Comparison of ENCODE assay signal across 20 cellular contexts in genomic region chrX:108307408-108308085, GRCh38.
DNase-seq lines count a peak whose midpoint lies in the region; ATAC-seq and TF ChIP-seq lines count a peak whose summit lies in the region.
"Had no signal": no experiment of that assay in that cellular context is flagged by ENCODE, and none has a peak within 500 bp of the region (broad histone marks: within the 10 kb centered on the region; RNA-seq: fewer than 3 reads in every experiment).

No MANE protein-coding gene starts in this region.

- intact Hi-C loops in esophagus muscularis mucosa (cut with DNase I) (loop anchor here (10.0 kb wide), 1 partner anchor 127 kb away; the partner anchor contains the start of genes COL4A5 and COL4A6), right lobe of liver (cut with DNase I) (no loop called here), adrenal gland (cut with DNase I) (no loop called here), vagina (cut with DNase I) (no loop called here)

- H3K36me3 ChIP-seq in esophagus muscularis mucosa: no peaks in the 10 kb centered on the region
- no peaks in the 10 kb centered on the region for H3K36me3 ChIP-seq in right lobe of liver
- H3K36me3 ChIP-seq in stomach smooth muscle (ENCODE audit: control insufficient read depth in 2 of 2, insufficient read depth in 2 of 2, low read length in 2 of 2): no peaks in the 10 kb centered on the region
- H3K36me3 ChIP-seq in adrenal gland (replicated peaks in 1 of 2): no peaks in the 10 kb centered on the region
- no peaks in the 10 kb centered on the region for H3K36me3 ChIP-seq in vagina
- H3K36me3 ChIP-seq: BLaER1 had no signal

- peak; percentile 12 for TF ChIP-seq EP300 in esophagus muscularis mucosa (IDR thresholded peaks at IDR 0.05)

- peak in 1 of 3 experiments; percentile 5 for TF ChIP-seq CTCF in esophagus muscularis mucosa (IDR thresholded peaks at IDR 0.05)
- TF ChIP-seq CTCF in right lobe of liver (IDR thresholded peaks at IDR 0.05): peak in 2 of 4 donors; percentile 9 to 17
- no peak for TF ChIP-seq CTCF in adrenal gland (IDR thresholded peaks at IDR 0.05)
- no peak for TF ChIP-seq CTCF in vagina (IDR thresholded peaks at IDR 0.05)

- ATAC-seq in right lobe of liver: peak; percentile 96 to 100 (median 97)
- ATAC-seq: stimulated activated naive CD8-positive, alpha-beta T cell treated with anti-CD3 and anti-CD28 coated beads, Interleukin-15, Interleukin-2, amounts not matched to agents 100 U/mL and 50 U/mL, for 24 hours had no signal

- H3K9me3 ChIP-seq in esophagus muscularis mucosa (no peaks in the 10 kb centered on the region), right lobe of liver (no peaks in the 10 kb centered on the region), stomach smooth muscle (ENCODE audit: control insufficient read depth in 2 of 2, low read length in 2 of 2) (no peaks in the 10 kb centered on the region), adrenal gland (replicated peaks in 1 of 3) (no peaks in the 10 kb centered on the region), vagina (no peaks in the 10 kb centered on the region)
- H3K9me3 ChIP-seq: BLaER1 had no signal

- 21% methylated on average over 4 of the region's 4 CpGs for WGBS in esophagus muscularis mucosa
- 40% methylated on average over 4 of the region's 4 CpGs for WGBS in right lobe of liver (ENCODE audit: insufficient coverage, low coverage, low lambda C conversion rate, missing lambda C conversion rate)
- WGBS in adrenal gland, 4 donors: 60 to 73% (median 70%) methylated on average over 4 of the region's 4 CpGs

- TF ChIP-seq POLR2A in esophagus muscularis mucosa (IDR thresholded peaks at IDR 0.05; ENCODE audit: low read depth) (no peak), right lobe of liver (IDR thresholded peaks at IDR 0.05) (no peak), adrenal gland (IDR thresholded peaks at IDR 0.05) (no peak), vagina (IDR thresholded peaks at IDR 0.05) (no peak)

- H3K9ac ChIP-seq in stomach smooth muscle (ENCODE audit: low read length in 2 of 2): no peak overlapping the region
- H3K9ac ChIP-seq: BLaER1 had no signal

- DNase-seq in NCI-H2029 treated with DMSO at 0.1 percent for 48 hours (lab: John Stamatoyannopoulos, UW): peak; percentile 3
- DNase-seq in NCI-H2029 (lab: John Stamatoyannopoulos, UW): no peak
- DNase-seq in esophagus muscularis mucosa (ENCODE audit: extremely low spot score): no peak
- peak; percentile 18 to 75 (median 72) for DNase-seq in right lobe of liver
- no peak for DNase-seq in stimulated activated CD4-positive, alpha-beta T cell treated with anti-CD3 and anti-CD28 coated beads, Interleukin-4, amount 100 ng/mL, for 1 hour
- DNase-seq in adrenal gland: no peak
- DNase-seq in vagina (ENCODE audit: extremely low spot score in 2 of 2): no peak
- DNase-seq: activated CD4-positive, alpha-beta T cell treated with anti-CD3 and anti-CD28 coated beads for 4 hours; caudate nucleus; H9; naive B cell; NCI-H1436 treated with DMSO at 0.1 percent for 48 hours; NCI-H345; NK-92 treated with Interleukin-12 subunit alpha and Interleukin-12 subunit beta, amount 100 ng/mL, for 24 hours; stimulated activated CD4-positive, alpha-beta T cell treated with anti-CD3 and anti-CD28 coated beads, Interleukin-2, amount 100 ng/mL, for 24 hours; stimulated activated naive CD8-positive, alpha-beta T cell treated with anti-CD3 and anti-CD28 coated beads, Interleukin-15, Interleukin-2, amounts not matched to agents 100 U/mL and 50 U/mL, for 24 hours had no signal

- peaks cover 3 to 63% (median 29%) of the 10 kb centered on the region in 4 donors for H3K4me1 ChIP-seq in esophagus muscularis mucosa
- no peaks in the 10 kb centered on the region for H3K4me1 ChIP-seq in right lobe of liver
- H3K4me1 ChIP-seq in stomach smooth muscle (ENCODE audit: control insufficient read depth, insufficient read depth, low read length): peaks cover 13% of the 10 kb centered on the region
- H3K4me1 ChIP-seq in adrenal gland (replicated peaks in 1 of 2): no peaks in the 10 kb centered on the region
- H3K4me1 ChIP-seq in vagina: no peaks in the 10 kb centered on the region

- no peaks in the 10 kb centered on the region for H3K27me3 ChIP-seq in esophagus muscularis mucosa
- H3K27me3 ChIP-seq in right lobe of liver: no peaks in the 10 kb centered on the region
- peaks cover 0 to 7% of the 10 kb centered on the region in 2 donors for H3K27me3 ChIP-seq in stomach smooth muscle (ENCODE audit: control insufficient read depth in 1 of 2, insufficient read depth in 2 of 2, low read length in 2 of 2)
- peaks cover 15% of the 10 kb centered on the region for H3K27me3 ChIP-seq in adrenal gland
- no peaks in the 10 kb centered on the region for H3K27me3 ChIP-seq in vagina

- H3K4me3 ChIP-seq in esophagus muscularis mucosa (no peak overlapping the region), right lobe of liver (no peak overlapping the region), stomach smooth muscle (ENCODE audit: low read length in 2 of 2) (no peak overlapping the region), adrenal gland (no peak overlapping the region), vagina (no peak overlapping the region)
- H3K4me3 ChIP-seq: BLaER1 had no signal

- H3K27ac ChIP-seq in esophagus muscularis mucosa (replicated peaks in 1 of 4) (peak overlapping the region; percentile 54 to 69 (median 62)), right lobe of liver (peak overlapping the region in 1 of 3 donors; percentile 17), stomach smooth muscle (ENCODE audit: low read length) (peak overlapping the region; percentile 53), adrenal gland (no peak overlapping the region), vagina (no peak overlapping the region)
- H3K27ac ChIP-seq: 22Rv1, BLaER1, RWPE1 had no signal

Comparison
In these comparisons a context has a peak if more than half of its experiments do, and no peak if none do; other contexts are left out.
1. DNase-seq: peak in NCI-H2029 treated with DMSO at 0.1 percent for 48 hours (single experiment) and right lobe of liver (3 of 3); none in NCI-H2029 (single experiment), esophagus muscularis mucosa (single experiment), stimulated activated CD4-positive, alpha-beta T cell treated with anti-CD3 and anti-CD28 coated beads, Interleukin-4, amount 100 ng/mL, for 1 hour (single experiment), adrenal gland (0 of 7) and vagina (0 of 2).
2. H3K27ac ChIP-seq: peak in esophagus muscularis mucosa (4 of 4) and stomach smooth muscle (single experiment); none in adrenal gland (0 of 5) and vagina (single experiment).